Comparison of ENCODE assay signal across 9 cellular contexts in genomic region chr11:34640050-34640971, GRCh38. TPM values are rescaled to one million over a fixed set of nuclear protein-coding genes. Genes with fewer than 3 reads are reported as not detected.
DNase-seq lines count a peak whose midpoint lies in the region; ATAC-seq and TF ChIP-seq lines count a peak whose summit lies in the region.
"Had no signal": no experiment of that assay in that cellular context is flagged by ENCODE, and none has a peak within 500 bp of the region (broad histone marks: within the 10 kb centered on the region; RNA-seq: fewer than 3 reads in every experiment).

No MANE protein-coding gene starts in this region.

- TF ChIP-seq CTCF in adrenal gland (IDR thresholded peaks at IDR 0.05), result no peak
- no peak for TF ChIP-seq CTCF in uterus (IDR thresholded peaks at IDR 0.05)
- no peak for TF ChIP-seq CTCF in GM13976 (IDR thresholded peaks at IDR 0.05; ENCODE audit: borderline replicate concordance, control extremely low read depth, extremely low read depth, insufficient read depth, missing control alignments)

- DNase-seq in adrenal gland (peak in 5 of 7 donors; percentile 36 to 60 (median 55)), mucosa of gallbladder (ENCODE audit: low spot score) (peak; percentile 84), NCI-H2171 (lab: John Stamatoyannopoulos, UW) (no peak), posterior vena cava (ENCODE audit: low spot score) (no peak), uterus (no peak), GM13976 (ENCODE audit: low spot score) (no peak)

- H3K36me3 ChIP-seq in adrenal gland (replicated peaks in 1 of 2) (no peaks in the 10 kb centered on the region), uterus (no peaks in the 10 kb centered on the region)

- TF ChIP-seq POLR2A in adrenal gland (IDR thresholded peaks at IDR 0.05) (no peak), uterus (IDR thresholded peaks at IDR 0.05) (no peak)

- H3K4me1 ChIP-seq in adrenal gland (replicated peaks in 1 of 2) (peaks cover 0 to 10% of the 10 kb centered on the region in 2 donors), uterus (no peaks in the 10 kb centered on the region)

- ATAC-seq in GM18861 (IDR thresholded peaks at IDR 0.05; ENCODE audit: unreplicated experiment), result peak; percentile 88
- peak; percentile 60 for ATAC-seq in HG03066 (IDR thresholded peaks at IDR 0.05; ENCODE audit: low read depth, unreplicated experiment)

- H3K4me3 ChIP-seq in adrenal gland (no peak overlapping the region), uterus (no peak overlapping the region)

- H3K9me3 ChIP-seq in adrenal gland (replicated peaks in 1 of 3) (no peaks in the 10 kb centered on the region), uterus (no peaks in the 10 kb centered on the region)

- in situ Hi-C loops in GM13976 (cut with MboI; ENCODE audit: low sequenced_read_pairs, unreplicated experiment), result no loop called here

- H3K27ac ChIP-seq in adrenal gland, result peak overlapping the region in 3 of 5 donors; percentile 31 to 50 (median 35)
- no peak overlapping the region for H3K27ac ChIP-seq in uterus

- WGBS in adrenal gland, 4 donors, result 68 to 75% (median 69%) methylated on average over 9 of the region's 9 CpGs

- intact Hi-C loops in adrenal gland (cut with DNase I), result no loop called here
- intact Hi-C loops in posterior vena cava (cut with DNase I), result no loop called here
- intact Hi-C loops in uterus (cut with DNase I; ENCODE audit: low total_unique reads), result no loop called here

- no peaks in the 10 kb centered on the region for H3K27me3 ChIP-seq in adrenal gland
- H3K27me3 ChIP-seq in uterus, result no peaks in the 10 kb centered on the region

RNA-seq across cellular contexts. Expression of gene EHF, which starts 19.4 kb away (rescaled TPM):
- total RNA-seq in adrenal gland (1 to 10 TPM in 5 of 8 donors, under 1 TPM in 3; 0.43 to 6.8 (median 1.3) TPM), mucosa of gallbladder (176 TPM), posterior vena cava (not detected), uterus (10 to 100 TPM in 1 of 4 donors, 1 to 10 TPM in 2, under 1 TPM in 1; 0.59 to 98.7 (median 1.6) TPM)
- under 1 TPM; 0.38 to 0.64 (median 0.40) TPM for polyA plus RNA-seq in adrenal gland
- total RNA-seq: pulmonary artery endothelial cell had no signal

Comparison
In these comparisons a context has a peak if more than half of its experiments do, and no peak if none do; other contexts are left out.
1. DNase-seq: peak in adrenal gland (5 of 7) and mucosa of gallbladder (single experiment); none in NCI-H2171 (single experiment), posterior vena cava (single experiment), uterus (0 of 2) and GM13976 (single experiment).
2. H3K27ac ChIP-seq: peak in adrenal gland (3 of 5); none in uterus (0 of 2).